28 cellular contexts compared by ENCODE assay signal in the genomic region with DNA sequence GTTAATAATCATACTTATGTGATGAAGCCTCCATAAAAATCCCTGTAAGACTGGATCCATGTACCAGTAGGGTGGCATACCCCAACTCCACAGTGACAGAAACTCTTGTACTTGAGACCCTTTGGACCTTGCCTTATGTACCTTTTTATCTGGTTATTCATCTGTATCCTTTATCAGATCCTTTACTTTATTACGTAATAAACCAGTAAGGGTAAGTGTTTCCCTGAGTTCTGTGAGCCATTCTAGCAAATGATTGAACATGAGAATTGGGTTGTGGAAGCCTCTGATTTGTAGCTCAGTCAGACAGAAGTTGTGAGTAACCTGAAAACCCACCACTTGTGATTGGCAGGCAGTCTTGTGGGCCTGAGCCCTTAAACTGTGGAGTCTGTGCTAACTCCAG.
"Had no signal": no experiment of that assay in that cellular context is flagged by ENCODE, and none has a peak within 500 bp of the region (broad histone marks: within the 10 kb centered on the region; RNA-seq: fewer than 3 reads in every experiment).

No MANE protein-coding gene starts in this region.

- H3K36me3 ChIP-seq: adrenal gland, colonic mucosa, gastrocnemius medialis had no signal

- H3K27ac ChIP-seq: adrenal gland, body of pancreas, colonic mucosa, epithelial cell of prostate, foreskin keratinocyte, gastrocnemius medialis had no signal

- H3K27me3 ChIP-seq: colonic mucosa, foreskin keratinocyte, gastrocnemius medialis had no signal

- ATAC-seq: activated CD4-positive, alpha-beta T cell treated with anti-CD3 and anti-CD28 coated beads for 36 hours; activated CD8-positive, alpha-beta memory T cell treated with anti-CD3 and anti-CD28 coated beads, Interleukin-2, amount 10 ng/mL, durations not matched to agents 7 days and 5 days; activated CD8-positive, alpha-beta T cell treated with anti-CD3 and anti-CD28 coated beads, Interleukin-2, amount 10 ng/mL, durations not matched to agents 7 days and 5 days; activated naive CD8-positive, alpha-beta T cell treated with anti-CD3 and anti-CD28 coated beads, Interleukin-2, amount 50 U/mL, for 24 hours; body of pancreas; foreskin keratinocyte; gastrocnemius medialis had no signal

- DNase-seq: activated CD4-positive, alpha-beta memory T cell treated with anti-CD3 and anti-CD28 coated beads for 36 hours; activated CD4-positive, alpha-beta T cell treated with anti-CD3 and anti-CD28 coated beads for 36 hours; activated CD4-positive, alpha-beta T cell treated with anti-CD3 and anti-CD28 coated beads, Interleukin-2, amount 10 ng/mL, durations not matched to agents 24 days and 14 days; activated CD4-positive, CD25-positive, alpha-beta regulatory T cell; activated CD4-positive, CD25-positive, alpha-beta regulatory T cell treated with anti-CD3 and anti-CD28 coated beads, Interleukin-2, amount 50 U/mL, for 72 hours; activated CD8-positive, alpha-beta memory T cell treated with anti-CD3 and anti-CD28 coated beads, Interleukin-2, amount 10 ng/mL, durations not matched to agents 7 days and 5 days; activated CD8-positive, alpha-beta memory T cell treated with anti-CD3 and anti-CD28 coated beads, Interleukin-2, amount 50 U/mL, for 4 hours; activated CD8-positive, alpha-beta T cell treated with anti-CD3 and anti-CD28 coated beads, Interleukin-2, amount 10 ng/mL, durations not matched to agents 7 days and 5 days; activated effector memory CD4-positive, alpha-beta T cell treated with anti-CD3 and anti-CD28 coated beads, Interleukin-2, amount 50 U/mL, for 16 hours; activated naive CD4-positive, alpha-beta T cell treated with anti-CD3 and anti-CD28 coated beads for 36 hours; activated naive CD8-positive, alpha-beta T cell treated with anti-CD3 and anti-CD28 coated beads for 36 hours; activated naive CD8-positive, alpha-beta T cell treated with anti-CD3 and anti-CD28 coated beads, Interleukin-2, amount 50 U/mL, for 24 hours; activated T-cell treated with anti-CD3 and anti-CD28 coated beads, Interleukin-2, amount 50 U/mL, for 1 hour; activated T-cell treated with anti-CD3 and anti-CD28 coated beads, Interleukin-2, amount 50 U/mL, for 48 hours; adrenal gland; amygdala; aorta; body of pancreas; caudate nucleus; colonic mucosa; effector CD8-positive, alpha-beta T cell; foreskin keratinocyte; gastrocnemius medialis; glutamatergic neuron; T-helper 2 cell had no signal

- H3K9me3 ChIP-seq: adrenal gland, body of pancreas, colonic mucosa, gastrocnemius medialis had no signal

- FAIRE-seq: endometrium, endothelial cell of umbilical vein had no signal

- H3K4me1 ChIP-seq: adrenal gland, body of pancreas, colonic mucosa, gastrocnemius medialis had no signal

- H3K4me3 ChIP-seq: adrenal gland, body of pancreas, colonic mucosa, gastrocnemius medialis had no signal
